ENCODE assay signal across 15 cellular contexts in the genomic region with DNA sequence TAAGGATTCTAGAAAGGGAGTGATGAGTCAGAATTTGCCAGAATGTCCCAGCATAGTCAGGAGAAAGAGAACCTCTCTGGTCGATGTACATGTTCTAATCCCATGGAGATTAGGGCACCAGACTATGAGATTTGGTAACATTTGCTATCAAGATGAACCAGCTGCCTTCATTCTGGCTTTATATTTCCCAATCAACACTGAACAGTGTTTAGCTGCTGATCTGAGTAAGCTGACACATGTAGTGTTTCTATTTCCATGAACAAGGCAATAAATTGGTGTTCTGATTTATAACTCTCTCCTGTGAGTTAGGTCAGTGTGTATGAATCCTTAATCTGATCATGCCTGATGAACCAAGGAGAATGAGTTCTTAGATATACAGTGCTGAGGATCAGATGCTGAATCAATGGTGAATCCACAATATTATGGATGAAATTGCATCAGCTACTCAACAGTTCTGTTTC.
DNase-seq lines count a peak whose midpoint lies in the region; ATAC-seq and TF ChIP-seq lines count a peak whose summit lies in the region.
"Had no signal": no experiment of that assay in that cellular context is flagged by ENCODE, and none has a peak within 500 bp of the region (broad histone marks: within the 10 kb centered on the region; RNA-seq: fewer than 3 reads in every experiment).

No MANE protein-coding gene starts in this region.

- H3K4me3 ChIP-seq in right atrium auricular region (no peak overlapping the region), thoracic aorta (no peak overlapping the region)
- H3K4me3 ChIP-seq: heart right ventricle, Peyer's patch had no signal

- peaks cover 23% of the 10 kb centered on the region for H3K4me1 Mint-ChIP-seq in activated T-helper 17 cell treated with anti-CD3 and anti-CD28 coated beads, Interleukin-2, amount 50 U/mL, for 72 hours

- peak overlapping the region; percentile 45 for H3K27ac Mint-ChIP-seq in activated T-helper 17 cell treated with anti-CD3 and anti-CD28 coated beads, Interleukin-2, amount 50 U/mL, for 72 hours

- no peaks in the 10 kb centered on the region for H3K9me3 ChIP-seq in right atrium auricular region
- no peaks in the 10 kb centered on the region for H3K9me3 ChIP-seq in thoracic aorta
- H3K9me3 ChIP-seq: heart right ventricle, Peyer's patch had no signal

- H3K4me3 Mint-ChIP-seq in activated T-helper 17 cell treated with anti-CD3 and anti-CD28 coated beads, Interleukin-2, amount 50 U/mL, for 72 hours, result no peak overlapping the region

- DNase-seq in Right ventricle myocardium superior (no peak), right atrium auricular region (ENCODE audit: low spot score) (no peak), left ventricle myocardium superior (no peak), thoracic aorta (ENCODE audit: low spot score) (no peak), cerebellum (ENCODE audit: low spot score) (no peak), COR-L47 (lab: John Stamatoyannopoulos, UW) (no peak), cerebellar cortex (ENCODE audit: low spot score) (no peak)
- DNase-seq: GDM1; H7; heart right ventricle; NCI-H1092 treated with DMSO at 0.1 percent for 48 hours; Peyer's patch; stimulated activated naive CD4-positive, alpha-beta T cell treated with Interleukin-2 at 50 U/mL for 16 hours; T-helper 9 cell had no signal

- ATAC-seq in Right ventricle myocardium superior (ENCODE audit: poor library complexity) (peak; percentile 22), left ventricle myocardium superior (peak; percentile 42), thoracic aorta (ENCODE audit: insufficient number of reproducible peaks, low FRiP score, low read depth) (peak; percentile 52)
- ATAC-seq in activated T-helper 17 cell treated with anti-CD3 and anti-CD28 coated beads, Interleukin-2, amount 50 U/mL, for 72 hours (replicated peaks), result peak; percentile 34

- no peaks in the 10 kb centered on the region for H3K27me3 Mint-ChIP-seq in activated T-helper 17 cell treated with anti-CD3 and anti-CD28 coated beads, Interleukin-2, amount 50 U/mL, for 72 hours

- H3K27ac ChIP-seq in right atrium auricular region (peak overlapping the region in 1 of 2 donors; percentile 15), thoracic aorta (no peak overlapping the region)
- H3K27ac ChIP-seq: Peyer's patch had no signal

- peaks cover 55% of the 10 kb centered on the region for H3K36me3 Mint-ChIP-seq in activated T-helper 17 cell treated with anti-CD3 and anti-CD28 coated beads, Interleukin-2, amount 50 U/mL, for 72 hours (ENCODE audit: low read depth)

- H3K4me1 ChIP-seq in right atrium auricular region, result no peaks in the 10 kb centered on the region
- H3K4me1 ChIP-seq in thoracic aorta (ENCODE audit: control insufficient read depth in 1 of 2, low read depth in 2 of 2), result peaks cover 0 to 7% of the 10 kb centered on the region in 2 donors
- H3K4me1 ChIP-seq: Peyer's patch had no signal

- H3K9me3 Mint-ChIP-seq in activated T-helper 17 cell treated with anti-CD3 and anti-CD28 coated beads, Interleukin-2, amount 50 U/mL, for 72 hours, result no peaks in the 10 kb centered on the region

- H3K36me3 ChIP-seq in right atrium auricular region (no peaks in the 10 kb centered on the region), thoracic aorta (peaks cover 8% of the 10 kb centered on the region)
- H3K36me3 ChIP-seq: Peyer's patch had no signal

- no peaks in the 10 kb centered on the region for H3K27me3 ChIP-seq in right atrium auricular region
- no peaks in the 10 kb centered on the region for H3K27me3 ChIP-seq in thoracic aorta (replicated peaks; ENCODE audit: insufficient read depth)
- H3K27me3 ChIP-seq: heart right ventricle, Peyer's patch had no signal

- intact Hi-C loops in Right ventricle myocardium superior (cut with DNase I), result no loop called here
- intact Hi-C loops in left ventricle myocardium superior (cut with micrococcal nuclease), result no loop called here

- TF ChIP-seq CTCF in right atrium auricular region (IDR thresholded peaks at IDR 0.05), result no peak
- TF ChIP-seq CTCF in thoracic aorta (IDR thresholded peaks at IDR 0.05), result no peak
